In the genomic region with DNA sequence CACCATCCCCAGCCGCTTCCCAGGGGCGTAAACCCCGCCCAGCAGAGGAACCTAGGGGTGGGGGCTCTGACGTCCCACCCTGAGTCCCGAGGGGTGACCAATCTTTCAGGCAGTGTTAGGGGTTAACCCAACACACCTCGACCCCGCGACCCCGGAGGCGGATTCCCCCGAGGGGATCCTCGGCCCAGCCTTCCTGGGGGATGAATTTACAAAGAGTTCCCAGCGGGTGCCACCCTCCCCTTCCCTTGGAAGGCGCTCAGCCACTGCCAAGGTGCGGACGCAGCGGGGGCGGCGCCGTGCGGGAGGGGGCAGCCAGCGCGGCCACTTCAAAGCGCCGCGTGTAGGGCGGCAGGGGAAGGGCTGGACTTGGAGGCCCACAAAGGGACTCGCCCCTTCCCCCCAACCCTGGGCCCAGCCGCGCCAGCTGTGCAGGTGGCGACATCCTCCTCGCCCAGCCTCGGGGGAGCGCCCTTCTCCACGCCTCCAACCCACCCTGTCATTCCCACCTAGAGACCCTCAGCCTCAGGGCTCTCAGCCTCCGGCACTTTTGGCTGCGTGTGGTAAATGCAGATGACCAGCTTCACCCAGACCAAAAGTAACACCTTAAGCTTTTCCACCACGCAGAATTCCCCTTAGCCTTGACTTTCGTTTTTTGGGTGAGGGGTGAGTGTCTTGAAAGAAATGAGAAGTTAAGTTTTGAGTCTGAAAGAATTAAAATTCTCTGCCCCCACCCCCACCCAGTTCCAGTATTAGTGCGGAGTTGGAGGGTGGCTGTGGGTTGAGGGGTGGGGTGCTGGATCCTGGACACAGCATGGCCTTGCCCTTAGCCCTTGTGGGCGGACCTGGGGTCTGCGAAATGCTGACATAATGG, we compare ENCODE assay signal across 8 cellular contexts. TPM values are rescaled to one million over a fixed set of nuclear protein-coding genes. Genes with fewer than 3 reads are reported as not detected.
A peak's percentile ranks its signal among the peaks of the same experiment; 100 is the strongest.
DNase-seq lines count a peak whose midpoint lies in the region; ATAC-seq and TF ChIP-seq lines count a peak whose summit lies in the region.

No MANE protein-coding gene starts in this region.

- POLR2A ChIA-PET in activated CD4-positive, alpha-beta T cell treated with anti-CD3 and anti-CD28 coated beads for 36 hours (lab: Charles Lee), result interaction anchor here (1.0 to 3.0 kb wide), 3 partner anchors 19 to 42 kb away, joined by 3 to 16 read pairs (median 6); no protein-coding TSS in a partner anchor

- H3K9me3 Mint-ChIP-seq in activated CD4-positive, alpha-beta T cell treated with anti-CD3 and anti-CD28 coated beads for 36 hours (ENCODE audit: low read depth), result no peaks in the 10 kb centered on the region
- H3K9me3 Mint-ChIP-seq in activated T-cell treated with anti-CD3 and anti-CD28 coated beads, Interleukin-2, amount 50 U/mL, for 4 hours, result no peaks in the 10 kb centered on the region

- H3K36me3 Mint-ChIP-seq in activated CD4-positive, alpha-beta T cell treated with anti-CD3 and anti-CD28 coated beads for 36 hours (ENCODE audit: low read depth), result no peaks in the 10 kb centered on the region
- H3K36me3 Mint-ChIP-seq in activated T-cell treated with anti-CD3 and anti-CD28 coated beads, Interleukin-2, amount 50 U/mL, for 4 hours (ENCODE audit: insufficient read depth), result no peaks in the 10 kb centered on the region

- H3K27me3 Mint-ChIP-seq in activated CD4-positive, alpha-beta T cell treated with anti-CD3 and anti-CD28 coated beads for 36 hours, result no peaks in the 10 kb centered on the region
- peaks cover 3% of the 10 kb centered on the region for H3K27me3 Mint-ChIP-seq in activated T-cell treated with anti-CD3 and anti-CD28 coated beads, Interleukin-2, amount 50 U/mL, for 4 hours (ENCODE audit: low read depth)

- H3K27me3 ChIP-seq in left ventricle myocardium inferior (ENCODE audit: low read depth), result peaks cover 30% of the 10 kb centered on the region
- peaks cover 10 to 16% (median 10%) of the 10 kb centered on the region in 3 donors for H3K27me3 ChIP-seq in skeletal muscle tissue (ENCODE audit: control insufficient read depth in 3 of 3, insufficient read depth in 3 of 3, low read length in 3 of 3)

- peak overlapping the region; percentile 59 for H3K4me3 ChIP-seq in left ventricle myocardium inferior
- peak overlapping the region; percentile 14 to 52 (median 23) for H3K4me3 ChIP-seq in skeletal muscle tissue (ENCODE audit: low read length in 3 of 3)

- H3K9me3 ChIP-seq in left ventricle myocardium inferior (replicated peaks) (no peaks in the 10 kb centered on the region), skeletal muscle tissue (ENCODE audit: control insufficient read depth in 3 of 3, low read length in 3 of 3) (no peaks in the 10 kb centered on the region)

- H3K4me1 ChIP-seq in left ventricle myocardium inferior, result peaks cover 8% of the 10 kb centered on the region
- H3K4me1 ChIP-seq in skeletal muscle tissue (ENCODE audit: control insufficient read depth in 3 of 3, insufficient read depth in 3 of 3, low read length in 3 of 3), result peaks cover 6 to 8% (median 7%) of the 10 kb centered on the region in 3 donors

- peak; percentile 57 for ATAC-seq in activated CD4-positive, alpha-beta T cell treated with anti-CD3 and anti-CD28 coated beads for 36 hours
- ATAC-seq in activated T-cell treated with anti-CD3 and anti-CD28 coated beads, Interleukin-2, amount 50 U/mL, for 4 hours, result peak; percentile 56 to 59
- no peak for ATAC-seq in HG02588 (IDR thresholded peaks at IDR 0.05; ENCODE audit: unreplicated experiment)

- intact Hi-C loops in activated CD4-positive, alpha-beta T cell treated with anti-CD3 and anti-CD28 coated beads for 36 hours (cut with DNase I, micrococcal nuclease), result loop anchor here (1.0 kb wide), 7 partner anchors 8 to 141 kb away; partner anchors contain the start of gene TCF7 (in 1 of the 2)
- intact Hi-C loops in left ventricle myocardium inferior (cut with micrococcal nuclease), result no loop called here

- H3K9ac ChIP-seq in skeletal muscle tissue (ENCODE audit: low read depth in 1 of 3, low read length in 3 of 3), result peak overlapping the region in 1 of 3 donors; percentile 60

- H3K27ac ChIP-seq in left ventricle myocardium inferior (replicated peaks) (no peak overlapping the region), skeletal muscle tissue (ENCODE audit: low read depth, low read length) (no peak overlapping the region)

- TF ChIP-seq CTCF in left ventricle myocardium inferior (IDR thresholded peaks at IDR 0.05; ENCODE audit: borderline replicate concordance), result no peak

- H3K36me3 ChIP-seq in left ventricle myocardium inferior, result no peaks in the 10 kb centered on the region
- H3K36me3 ChIP-seq in skeletal muscle tissue (ENCODE audit: control insufficient read depth in 3 of 3, insufficient read depth in 3 of 3, low read length in 3 of 3), result no peaks in the 10 kb centered on the region

- peak overlapping the region; percentile 89 for H3K27ac Mint-ChIP-seq in activated CD4-positive, alpha-beta T cell treated with anti-CD3 and anti-CD28 coated beads for 36 hours

- peak; percentile 77 for DNase-seq in activated CD4-positive, alpha-beta T cell treated with anti-CD3 and anti-CD28 coated beads for 36 hours
- DNase-seq in activated CD4-positive, alpha-beta T cell treated with anti-CD3 and anti-CD28 coated beads for 1 hour, result no peak
- no peak for DNase-seq in activated T-cell treated with anti-CD3 and anti-CD28 coated beads, Interleukin-2, amount 50 U/mL, for 4 hours
- DNase-seq in left ventricle myocardium inferior (no peak), AML-193 (lab: John Stamatoyannopoulos, UW) (no peak), OCI-M1 (lab: John Stamatoyannopoulos, UW) (no peak)

- CTCF ChIA-PET in activated CD4-positive, alpha-beta T cell treated with anti-CD3 and anti-CD28 coated beads for 36 hours (lab: Charles Lee), result interaction anchor here (0.7 to 4.1 kb wide), 8 partner anchors 10 to 298 kb away, joined by 3 to 52 read pairs (median 9); no protein-coding TSS in a partner anchor

- peak overlapping the region; percentile 73 for H3K4me3 Mint-ChIP-seq in activated CD4-positive, alpha-beta T cell treated with anti-CD3 and anti-CD28 coated beads for 36 hours
- peak overlapping the region; percentile 81 for H3K4me3 Mint-ChIP-seq in activated T-cell treated with anti-CD3 and anti-CD28 coated beads, Interleukin-2, amount 50 U/mL, for 4 hours

- H3K4me1 Mint-ChIP-seq in activated CD4-positive, alpha-beta T cell treated with anti-CD3 and anti-CD28 coated beads for 36 hours, result peaks cover 69% of the 10 kb centered on the region
- H3K4me1 Mint-ChIP-seq in activated T-cell treated with anti-CD3 and anti-CD28 coated beads, Interleukin-2, amount 50 U/mL, for 4 hours (ENCODE audit: low read depth), result peaks cover 66% of the 10 kb centered on the region

RNA-seq across cellular contexts. Expression of gene TCF7, which starts 43.3 kb away (rescaled TPM):
- 100 to 1,000 TPM in 1 of 2 experiments, 10 to 100 TPM in 1; 94.8 to 117 TPM for total RNA-seq in activated CD4-positive, alpha-beta T cell treated with anti-CD3 and anti-CD28 coated beads for 36 hours
- total RNA-seq in activated T-cell treated with anti-CD3 and anti-CD28 coated beads, Interleukin-2, amount 50 U/mL, for 4 hours, result 10 to 100 TPM; 34.4 to 49.7 (median 37.3) TPM
- total RNA-seq in left ventricle myocardium inferior (3.0 TPM), skeletal muscle tissue (0.52 TPM)
